8 cellular contexts compared by ENCODE assay signal in genomic region chr1:203795382-203796222, GRCh38. TPM values are rescaled to one million over a fixed set of nuclear protein-coding genes. Genes with fewer than 3 reads are reported as not detected.
DNase-seq lines count a peak whose midpoint lies in the region; ATAC-seq, FAIRE-seq and TF ChIP-seq lines count a peak whose summit lies in the region.

ZBED6 (plus strand) TSS chr1:203795623; CDS start chr1:203797523, 1,900 bp downstream.
ZC3H11A (plus strand) TSS chr1:203795623; CDS start chr1:203817071, 21,448 bp downstream.

- peak within 1 kb of the TSS; percentile 75 to 88 (median 77) for H3K4me3 ChIP-seq in HepG2 (replicated peaks in 1 of 3; ENCODE audit: insufficient read depth in 1 of 3, low read depth in 2 of 3, low read length in 3 of 3)

- peak; percentile 92 for FAIRE-seq in HepG2 (lab: Jason Lieb, UNC)

- peak within 1 kb of the TSS; percentile 97 for H3K9ac ChIP-seq in HepG2 (ENCODE audit: insufficient read depth, low read depth, low read length)

- 2% methylated on average over 50 of the region's 61 CpGs for WGBS in HepG2 (ENCODE audit: low lambda C conversion rate)

- BruUV-seq in HepG2 (replicated peaks; lab: Mats Ljungman, UMichigan), result TSS peak; percentile 90

- 0 out of 2 replicates have a peak, but pooled peaks have one; percentile 9 for TF ChIP-seq CTCF in HepG2 (CRISPR knock-in tag; IDR thresholded peaks at IDR 0.05)

- no peaks in the 10 kb centered on the region for H3K27me3 ChIP-seq in HepG2 (ENCODE audit: control insufficient read depth in 1 of 2, insufficient read depth in 2 of 2, low read length in 2 of 2)

- peaks cover 47% of the 10 kb centered on the region for H3K79me2 ChIP-seq in HepG2 (ENCODE audit: insufficient read depth, low read length)

- H2AFZ ChIP-seq in HepG2 (ENCODE audit: low read length), result no peak within 1 kb of the TSS

- TF ChIP-seq EP300 in HepG2 (IDR thresholded peaks at IDR 0.05; ENCODE audit: low read depth in 2 of 2, low read length in 2 of 2), result 0 out of 4 replicates have a peak, but pooled peaks of 1 of the 2 experiments have one; percentile 8
- no peak for TF ChIP-seq EP300 in HepG2 (CRISPR knock-in tag; IDR thresholded peaks at IDR 0.05; ENCODE audit: borderline replicate concordance)

- peak; percentile 35; the same call in 1 of the 2 replicates for TF ChIP-seq RAD21 in HepG2 (CRISPR knock-in tag; IDR thresholded peaks at IDR 0.05)

- DNase-seq in C1 segment of cervical spinal cord (lab: John Stamatoyannopoulos, UW) (peak; percentile 72 to 97 (median 96)), NCI-H774 (lab: John Stamatoyannopoulos, UW) (peak; percentile 97), dermis blood vessel endothelial cell (peak; percentile 99), HepG2 (ENCODE audit: low spot score) (peak; percentile 96)
- peak; percentile 99 for DNase-seq in activated CD4-positive, alpha-beta T cell treated with anti-CD3 and anti-CD28 coated beads, Interleukin-2, amount 50 U/mL, for 4 hours
- DNase-seq in stimulated activated CD4-positive, alpha-beta T cell treated with anti-CD3 and anti-CD28 coated beads, Interleukin-4, amount 100 ng/mL, for 1 hour, result peak; percentile 98

- POLR2A ChIA-PET in HepG2 (lab: Yijun Ruan, JAX), result interaction anchor here (0.6 to 2.0 kb wide), 2 partner anchors 12 to 14 kb away, joined by 3 to 4 read pairs; no protein-coding TSS in a partner anchor

- peak; percentile 96 for ATAC-seq in GM19395 (IDR thresholded peaks at IDR 0.05; ENCODE audit: unreplicated experiment)
- ATAC-seq in HG03565 (IDR thresholded peaks at IDR 0.05; ENCODE audit: unreplicated experiment), result peak; percentile 95
- peak; percentile 97 for ATAC-seq in HepG2

- H3K9me3 ChIP-seq in HepG2 (ENCODE audit: low read length), result no peaks in the 10 kb centered on the region

- H3K4me1 ChIP-seq in HepG2 (ENCODE audit: insufficient read depth, low read length), result peaks cover 49% of the 10 kb centered on the region

- H4K20me1 ChIP-seq in HepG2 (ENCODE audit: insufficient read depth, low read length), result peaks cover 27% of the 10 kb centered on the region

- in situ Hi-C loops in HepG2 (cut with HindIII; ENCODE audit: extremely low pct_ligation_motif_present, low pct_unique_long_range_greater_than_20kb), result no loop called here

- intact Hi-C loops in HepG2 (cut with micrococcal nuclease; ENCODE audit: unreplicated experiment), result no loop called here

- H3K4me2 ChIP-seq in HepG2 (ENCODE audit: low read depth, low read length), result peak within 1 kb of the TSS; percentile 83

- H3K36me3 ChIP-seq in HepG2 (replicated peaks in 1 of 2; ENCODE audit: control insufficient read depth in 1 of 2, insufficient read depth in 2 of 2, low read length in 2 of 2), result peaks cover 2 to 23% of the 10 kb centered on the region in 2 experiments; a peak in 3 of 5 replicates

- peak within 1 kb of the TSS; percentile 97 for H3K27ac ChIP-seq in HepG2 (ENCODE audit: extremely low read length, insufficient read depth, low read length)

- peak; percentile 61 to 82; a peak in 3 of 4 replicates for TF ChIP-seq POLR2A in HepG2 (IDR thresholded peaks at IDR 0.05; ENCODE audit: insufficient read depth in 1 of 2, low read depth in 2 of 2, low read length in 2 of 2)

- CTCF ChIA-PET in HepG2 (lab: Yijun Ruan, JAX; ENCODE audit: low intra/inter-chr PET ratio, low total read pairs), result no interaction called here

TF ChIP-seq in HepG2, 621 proteins besides CTCF, POLR2A, EP300 and RAD21 (continues in another document):
- TF ChIP-seq CEBPG (CRISPR knock-in tag; IDR thresholded peaks at IDR 0.05) (no peak), HNRNPUL1 (IDR thresholded peaks at IDR 0.05; ENCODE audit: low read depth, low read length) (no peak), ZNF577 (CRISPR knock-in tag; IDR thresholded peaks at IDR 0.05; ENCODE audit: borderline replicate concordance, low read depth) (no peak), ZNF335 (CRISPR knock-in tag; IDR thresholded peaks at IDR 0.05) (peak; percentile 96), ATF5 (CRISPR knock-in tag; IDR thresholded peaks at IDR 0.05; ENCODE audit: low read depth) (no peak), RNF219 (CRISPR knock-in tag; IDR thresholded peaks at IDR 0.05) (no peak), KAT7 (CRISPR knock-in tag; IDR thresholded peaks at IDR 0.05; ENCODE audit: borderline replicate concordance) (no peak; the same call in 1 of the 2 replicates), ZNF720 (CRISPR knock-in tag; IDR thresholded peaks at IDR 0.05) (no peak), DPF2 (CRISPR knock-in tag; IDR thresholded peaks at IDR 0.05; ENCODE audit: borderline replicate concordance, low read depth) (no peak), KLF11 (CRISPR knock-in tag; IDR thresholded peaks at IDR 0.05) (peak; percentile 65; the same call in 1 of the 2 replicates)

RNA-seq across cellular contexts. Expression of gene ZBED6, which starts in this region (rescaled TPM):
- total RNA-seq in dermis blood vessel endothelial cell (10.0 and 21.8 TPM in 2 replicates), HepG2 (2016; rRNA removed; fragmentation: Illumina TruSeq; extraction: Trizol) (12.5 and 17.2 TPM in 2 replicates)
- 0.35 and 0.51 TPM in 2 replicates for total RNA-seq in HepG2 (2016; cell fraction: cytosol; rRNA removed; fragmentation: Illumina TruSeq; extraction: Trizol; ENCODE audit: low read depth)
- total RNA-seq in HepG2 (2016; cell fraction: insoluble cytoplasmic fraction; rRNA removed; fragmentation: Illumina TruSeq; extraction: Trizol), result 13.1 and 13.9 TPM in 2 replicates
- total RNA-seq in HepG2 (2016; cell fraction: membrane; rRNA removed; fragmentation: Illumina TruSeq; extraction: Trizol), result 1.4 and 1.7 TPM in 2 replicates
- 21.7 and 24.6 TPM in 2 replicates for total RNA-seq in HepG2 (2016; cell fraction: nucleus; rRNA removed; fragmentation: Illumina TruSeq; extraction: Trizol)
- polyA plus RNA-seq in HepG2 (2011; rRNA removed), result 6.8 and 9.3 TPM in 2 replicates
- polyA plus RNA-seq in HepG2 (2011; cell fraction: cytosol; rRNA removed), result 3.8 and 4.0 TPM in 2 replicates
- 15.5 and 20.7 TPM in 2 replicates for polyA plus RNA-seq in HepG2 (2011; cell fraction: nucleus; rRNA removed)
- 3.6 and 3.8 TPM in 2 replicates for polyA plus RNA-seq in HepG2 (2012)
- 0.07 TPM in 1 of 2 replicates, not detected in the other for polyA plus RNA-seq in HepG2 (2016; cell fraction: cytosol; fragmentation: Illumina TruSeq; extraction: Trizol; ENCODE audit: low read depth)
- polyA plus RNA-seq in HepG2 (2016; cell fraction: insoluble cytoplasmic fraction; fragmentation: Illumina TruSeq; extraction: Trizol; ENCODE audit: low read depth), result 1.6 and 3.9 TPM in 2 replicates
- polyA plus RNA-seq in HepG2 (2016; cell fraction: membrane; fragmentation: Illumina TruSeq; extraction: Trizol; ENCODE audit: low read depth), result 0.03 and 0.06 TPM in 2 replicates
- polyA plus RNA-seq in HepG2 (2016; cell fraction: nucleus; fragmentation: Illumina TruSeq; extraction: Trizol; ENCODE audit: insufficient read depth, low read depth), result 4.6 and 9.1 TPM in 2 replicates
- polyA minus RNA-seq in HepG2 (2011; rRNA and poly(A)+ RNA removed; ENCODE audit: low replicate concordance), result 21.8 and 40.3 TPM in 2 replicates
- polyA minus RNA-seq in HepG2 (2011; cell fraction: cytosol; rRNA and poly(A)+ RNA removed), result 11.3 and 15.0 TPM in 2 replicates
- polyA minus RNA-seq in HepG2 (2011; cell fraction: nucleus; rRNA and poly(A)+ RNA removed), result 37.6 and 38.3 TPM in 2 replicates

RNA-seq across cellular contexts. Expression of gene ZC3H11A, which starts in this region (rescaled TPM):
- total RNA-seq in dermis blood vessel endothelial cell, result 122 and 144 TPM in 2 replicates
- total RNA-seq in HepG2 (2016; rRNA removed; fragmentation: Illumina TruSeq; extraction: Trizol), result 56.9 and 78.7 TPM in 2 replicates
- 9.7 and 10.5 TPM in 2 replicates for total RNA-seq in HepG2 (2016; cell fraction: cytosol; rRNA removed; fragmentation: Illumina TruSeq; extraction: Trizol; ENCODE audit: low read depth)
- 54.2 and 81.7 TPM in 2 replicates for total RNA-seq in HepG2 (2016; cell fraction: insoluble cytoplasmic fraction; rRNA removed; fragmentation: Illumina TruSeq; extraction: Trizol)
- total RNA-seq in HepG2 (2016; cell fraction: membrane; rRNA removed; fragmentation: Illumina TruSeq; extraction: Trizol), result 22.1 and 22.2 TPM in 2 replicates
- total RNA-seq in HepG2 (2016; cell fraction: nucleus; rRNA removed; fragmentation: Illumina TruSeq; extraction: Trizol), result 71.4 and 76.3 TPM in 2 replicates
- 59.2 and 59.7 TPM in 2 replicates for polyA plus RNA-seq in HepG2 (2011; rRNA removed)
- polyA plus RNA-seq in HepG2 (2011; cell fraction: cytosol; rRNA removed), result 29.6 and 39.2 TPM in 2 replicates
- 109 and 116 TPM in 2 replicates for polyA plus RNA-seq in HepG2 (2011; cell fraction: nucleus; rRNA removed)
- polyA plus RNA-seq in HepG2 (2012), result 44.9 and 50.1 TPM in 2 replicates
- polyA plus RNA-seq in HepG2 (2016; cell fraction: cytosol; fragmentation: Illumina TruSeq; extraction: Trizol; ENCODE audit: low read depth), result 1.2 and 1.4 TPM in 2 replicates
- 56.2 and 57.9 TPM in 2 replicates for polyA plus RNA-seq in HepG2 (2016; cell fraction: insoluble cytoplasmic fraction; fragmentation: Illumina TruSeq; extraction: Trizol; ENCODE audit: low read depth)
- 6.6 and 7.0 TPM in 2 replicates for polyA plus RNA-seq in HepG2 (2016; cell fraction: membrane; fragmentation: Illumina TruSeq; extraction: Trizol; ENCODE audit: low read depth)
- polyA plus RNA-seq in HepG2 (2016; cell fraction: nucleus; fragmentation: Illumina TruSeq; extraction: Trizol; ENCODE audit: insufficient read depth, low read depth), result 105 and 109 TPM in 2 replicates
- 59.1 and 125 TPM in 2 replicates for polyA minus RNA-seq in HepG2 (2011; rRNA and poly(A)+ RNA removed; ENCODE audit: low replicate concordance)
- polyA minus RNA-seq in HepG2 (2011; cell fraction: cytosol; rRNA and poly(A)+ RNA removed), result 44.8 and 45.9 TPM in 2 replicates
- 170 and 178 TPM in 2 replicates for polyA minus RNA-seq in HepG2 (2011; cell fraction: nucleus; rRNA and poly(A)+ RNA removed)

Comparison
In these comparisons a context has a peak if more than half of its experiments do, and no peak if none do; other contexts are left out.
1. Peak in every context shown above with its lines: DNase-seq, ATAC-seq, H3K4me3 ChIP-seq and H3K27ac ChIP-seq.